Comparison of ENCODE assay signal across 1 cellular context in genomic region chr3:178420033-178420432, GRCh38.
A peak's percentile ranks its signal among the peaks of the same experiment; 100 is the strongest.
TF ChIP-seq lines count a peak whose summit lies in the region.

No MANE protein-coding gene starts in this region.

TF ChIP-seq in GM12878, 131 proteins besides CTCF, POLR2A, EP300 and RAD21 (continued from another document):
- peak; percentile 39; the same call in 1 of the 2 replicates for TF ChIP-seq RUNX3 (IDR thresholded peaks at IDR 0.05; ENCODE audit: low read length)
- TF ChIP-seq SREBF2 (IDR thresholded peaks at IDR 0.05; ENCODE audit: low read length): no peak
- no peak for TF ChIP-seq ZBTB40 (IDR thresholded peaks at IDR 0.05; ENCODE audit: borderline replicate concordance)
- TF ChIP-seq NFIC (IDR thresholded peaks at IDR 0.05; ENCODE audit: low read depth, low read length): peak; percentile 90
- TF ChIP-seq IKZF2 (IDR thresholded peaks at IDR 0.05): no peak
- peak; percentile 97 for TF ChIP-seq JUNB (IDR thresholded peaks at IDR 0.05)
- no peak for TF ChIP-seq ZNF274 (IDR thresholded peaks at IDR 0.05; ENCODE audit: insufficient read depth, insufficient read length)
- TF ChIP-seq MTA3 (IDR thresholded peaks at IDR 0.05; ENCODE audit: borderline replicate concordance, low read length): no peak
- peak; percentile 46; the same call in 1 of the 2 replicates for TF ChIP-seq CREM (IDR thresholded peaks at IDR 0.05; ENCODE audit: low read depth)
- TF ChIP-seq MLLT1 (IDR thresholded peaks at IDR 0.05): no peak
- no peak for TF ChIP-seq MAX (IDR thresholded peaks at IDR 0.05; ENCODE audit: low read depth, low read length)
- no peak for TF ChIP-seq KDM1A (IDR thresholded peaks at IDR 0.05; ENCODE audit: borderline replicate concordance)
- TF ChIP-seq CHD2 (IDR thresholded peaks at IDR 0.05; ENCODE audit: borderline replicate concordance, low read depth, low read length): no peak
- peak; percentile 61; the same call in 1 of the 2 replicates for TF ChIP-seq GABPA (IDR thresholded peaks at IDR 0.05; ENCODE audit: low read depth)
- no peak for TF ChIP-seq RBBP5 (conservative IDR thresholded peaks at IDR 0.05)
- TF ChIP-seq MEF2A (IDR thresholded peaks at IDR 0.05; ENCODE audit: insufficient read depth, low read depth, low read length): peak; percentile 56; the same call in 1 of the 2 replicates
- peak; percentile 45; the same call in 1 of the 2 replicates for TF ChIP-seq ATF2 (IDR thresholded peaks at IDR 0.05; ENCODE audit: low read length)
